Comparison of ENCODE assay signal across 13 cellular contexts in the genomic region with DNA sequence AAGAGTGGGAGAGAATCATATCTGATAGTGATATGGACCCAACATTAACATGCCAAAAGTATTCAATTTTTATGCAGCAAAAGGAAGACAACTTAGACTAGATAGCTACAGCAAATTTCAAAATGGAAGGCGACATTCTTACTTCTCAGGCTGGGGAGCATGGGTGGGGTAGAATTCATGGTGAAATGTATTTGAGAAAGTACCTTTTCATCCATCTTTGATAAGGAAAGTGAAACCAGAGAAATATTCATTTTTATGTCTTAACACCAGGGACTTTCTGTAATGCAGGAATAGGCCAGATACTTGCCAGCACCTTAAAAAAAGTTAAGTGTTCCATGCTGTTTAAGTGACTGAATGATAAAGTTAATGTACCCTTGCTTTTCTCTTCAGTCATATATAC. TPM values are rescaled to one million over a fixed set of nuclear protein-coding genes. Genes with fewer than 3 reads are reported as not detected.
DNase-seq lines count a peak whose midpoint lies in the region; ATAC-seq, FAIRE-seq and TF ChIP-seq lines count a peak whose summit lies in the region.
"Had no signal": no experiment of that assay in that cellular context is flagged by ENCODE, and none has a peak within 500 bp of the region (broad histone marks: within the 10 kb centered on the region; RNA-seq: fewer than 3 reads in every experiment).

No MANE protein-coding gene starts in this region.

- FAIRE-seq in small intestine (lab: Jason Lieb, UNC) = no peak

- H3K27me3 Mint-ChIP-seq in activated CD4-positive, alpha-beta T cell treated with anti-CD3 and anti-CD28 coated beads, Interleukin-2, amount 10 ng/mL, durations not matched to agents 24 days and 14 days = no peaks in the 10 kb centered on the region
- no peaks in the 10 kb centered on the region for H3K27me3 Mint-ChIP-seq in activated naive CD8-positive, alpha-beta T cell treated with anti-CD3 and anti-CD28 coated beads, Interleukin-2, amount 50 U/mL, for 24 hours
- H3K27me3 Mint-ChIP-seq in nephron (ENCODE audit: low read depth) = no peaks in the 10 kb centered on the region

- H3K9me3 ChIP-seq in tibial artery (no peaks in the 10 kb centered on the region), small intestine (ENCODE audit: control insufficient read depth, low read depth) (no peaks in the 10 kb centered on the region)
- H3K9me3 ChIP-seq: gastrocnemius medialis had no signal

- peak overlapping the region; percentile 82 for H3K4me3 Mint-ChIP-seq in activated CD4-positive, alpha-beta T cell treated with anti-CD3 and anti-CD28 coated beads, Interleukin-2, amount 10 ng/mL, durations not matched to agents 24 days and 14 days
- H3K4me3 Mint-ChIP-seq in activated naive CD8-positive, alpha-beta T cell treated with anti-CD3 and anti-CD28 coated beads, Interleukin-2, amount 50 U/mL, for 24 hours = peak overlapping the region; percentile 72
- H3K4me3 Mint-ChIP-seq in nephron = no peak overlapping the region

- intact Hi-C loops in activated CD4-positive, alpha-beta T cell treated with anti-CD3 and anti-CD28 coated beads, Interleukin-2, amount 10 ng/mL, durations not matched to agents 24 days and 14 days (cut with micrococcal nuclease) = loop anchor here (5.0 kb wide), 3 partner anchors 255 to 795 kb away; partner anchors contain the start of gene EEA1
- intact Hi-C loops in tibial artery (cut with DNase I; ENCODE audit: low total_unique reads) = no loop called here

- 77 to 88% (median 78%) methylated on average over 1 of the region's 1 CpG for WGBS in small intestine, 3 donors

- H3K27ac Mint-ChIP-seq in activated CD4-positive, alpha-beta T cell treated with anti-CD3 and anti-CD28 coated beads, Interleukin-2, amount 10 ng/mL, durations not matched to agents 24 days and 14 days = peak overlapping the region; percentile 94
- H3K27ac Mint-ChIP-seq in activated naive CD8-positive, alpha-beta T cell treated with anti-CD3 and anti-CD28 coated beads, Interleukin-2, amount 50 U/mL, for 24 hours = peak overlapping the region; percentile 90
- H3K27ac Mint-ChIP-seq in nephron = peak overlapping the region in 2 of 3 experiments; percentile 7 to 19

- H3K4me3 ChIP-seq in HL-60 (replicated peaks; ENCODE audit: insufficient read depth, low read length) (no peak overlapping the region), tibial artery (no peak overlapping the region), small intestine (ENCODE audit: low read depth in 1 of 2, low read length in 2 of 2) (no peak overlapping the region)
- H3K4me3 ChIP-seq: dorsolateral prefrontal cortex, gastrocnemius medialis had no signal

- H3K36me3 ChIP-seq in tibial artery = no peaks in the 10 kb centered on the region
- peaks cover 0 to 5% of the 10 kb centered on the region in 2 donors for H3K36me3 ChIP-seq in small intestine (ENCODE audit: control insufficient read depth in 2 of 2, insufficient read depth in 2 of 2, low read length in 2 of 2)
- H3K36me3 ChIP-seq: gastrocnemius medialis had no signal

- ATAC-seq in activated naive CD8-positive, alpha-beta T cell treated with anti-CD3 and anti-CD28 coated beads, Interleukin-2, amount 50 U/mL, for 24 hours = no peak
- ATAC-seq: gastrocnemius medialis had no signal

- H3K4me1 ChIP-seq in tibial artery (peaks cover 0 to 76% (median 37%) of the 10 kb centered on the region in 4 donors), small intestine (ENCODE audit: control insufficient read depth in 2 of 2, insufficient read depth in 1 of 2, low read depth in 1 of 2, low read length in 1 of 2) (peaks cover 11 to 24% of the 10 kb centered on the region in 2 donors)

- no peak for TF ChIP-seq CTCF in HL-60 (IDR thresholded peaks at IDR 0.05; ENCODE audit: insufficient read depth, low read length)
- TF ChIP-seq CTCF in nephron (IDR thresholded peaks at IDR 0.05; ENCODE audit: unreplicated experiment in 3 of 3) = no peak
- no peak for TF ChIP-seq CTCF in tibial artery (IDR thresholded peaks at IDR 0.05)

- peak; percentile 81 for DNase-seq in activated CD4-positive, alpha-beta T cell treated with anti-CD3 and anti-CD28 coated beads, Interleukin-2, amount 10 ng/mL, durations not matched to agents 24 days and 14 days
- DNase-seq in activated CD4-positive, alpha-beta T cell treated with anti-CD3 and anti-CD28 coated beads, Interleukin-2, amount 50 U/mL, for 48 hours = no peak
- DNase-seq in HL-60 (ENCODE audit: low read depth in 1 of 2, low spot score in 1 of 2) (no peak), tibial artery (no peak), small intestine (no peak), substantia nigra (lab: John Stamatoyannopoulos, UW) (no peak)
- no peak for DNase-seq in activated naive CD8-positive, alpha-beta T cell treated with anti-CD3 and anti-CD28 coated beads, Interleukin-2, amount 50 U/mL, for 24 hours
- DNase-seq: dorsolateral prefrontal cortex, gastrocnemius medialis, NCI-H2227 treated with DMSO at 0.1 percent for 48 hours, posterior cingulate gyrus, WERI-Rb-1 had no signal

- no peaks in the 10 kb centered on the region for H3K9me3 Mint-ChIP-seq in activated CD4-positive, alpha-beta T cell treated with anti-CD3 and anti-CD28 coated beads, Interleukin-2, amount 10 ng/mL, durations not matched to agents 24 days and 14 days
- peaks cover 3% of the 10 kb centered on the region for H3K9me3 Mint-ChIP-seq in activated naive CD8-positive, alpha-beta T cell treated with anti-CD3 and anti-CD28 coated beads, Interleukin-2, amount 50 U/mL, for 24 hours
- H3K9me3 Mint-ChIP-seq in nephron = no peaks in the 10 kb centered on the region

- H3K27me3 ChIP-seq in HL-60 (ENCODE audit: insufficient read depth, poor library complexity, severe bottlenecking) = no peaks in the 10 kb centered on the region
- H3K27me3 ChIP-seq in tibial artery = no peaks in the 10 kb centered on the region
- no peaks in the 10 kb centered on the region for H3K27me3 ChIP-seq in small intestine (ENCODE audit: control insufficient read depth in 2 of 2, insufficient read depth in 2 of 2, low read length in 2 of 2)
- H3K27me3 ChIP-seq: dorsolateral prefrontal cortex, gastrocnemius medialis had no signal

- peaks cover 75% of the 10 kb centered on the region for H3K4me1 Mint-ChIP-seq in activated CD4-positive, alpha-beta T cell treated with anti-CD3 and anti-CD28 coated beads, Interleukin-2, amount 10 ng/mL, durations not matched to agents 24 days and 14 days
- H3K4me1 Mint-ChIP-seq in activated naive CD8-positive, alpha-beta T cell treated with anti-CD3 and anti-CD28 coated beads, Interleukin-2, amount 50 U/mL, for 24 hours = peaks cover 92% of the 10 kb centered on the region
- H3K4me1 Mint-ChIP-seq in nephron = peaks cover 55% of the 10 kb centered on the region

- H3K36me3 Mint-ChIP-seq in activated CD4-positive, alpha-beta T cell treated with anti-CD3 and anti-CD28 coated beads, Interleukin-2, amount 10 ng/mL, durations not matched to agents 24 days and 14 days (ENCODE audit: low read depth) = peaks cover 44% of the 10 kb centered on the region
- H3K36me3 Mint-ChIP-seq in activated naive CD8-positive, alpha-beta T cell treated with anti-CD3 and anti-CD28 coated beads, Interleukin-2, amount 50 U/mL, for 24 hours (ENCODE audit: low read depth) = peaks cover 44% of the 10 kb centered on the region
- peaks cover 28% of the 10 kb centered on the region for H3K36me3 Mint-ChIP-seq in nephron (ENCODE audit: low read depth)

- H3K27ac ChIP-seq in HL-60 (replicated peaks) = 0 out of 2 replicates have a peak overlapping the region, but pooled peaks have one; percentile 2
- H3K27ac ChIP-seq in tibial artery = peak overlapping the region in 1 of 2 donors; percentile 60
- H3K27ac ChIP-seq in small intestine (ENCODE audit: low read depth in 1 of 2, low read length in 1 of 2) = no peak overlapping the region
- H3K27ac ChIP-seq in substantia nigra (ENCODE audit: low read depth, low read length, poor library complexity, severe bottlenecking) = no peak overlapping the region
- H3K27ac ChIP-seq: gastrocnemius medialis, WERI-Rb-1 had no signal

RNA-seq across cellular contexts. Expression of gene BTG1, which starts 13.4 kb away (rescaled TPM):
- 84.2 and 90.8 TPM in 2 replicates for total RNA-seq in activated CD4-positive, alpha-beta T cell treated with anti-CD3 and anti-CD28 coated beads, Interleukin-2, amount 10 ng/mL, durations not matched to agents 24 days and 14 days
- 10 to 100 TPM; 38.8 to 61.1 (median 51.1) TPM for polyA plus RNA-seq in small intestine

Comparison
In these comparisons a context has a peak if more than half of its experiments do, and no peak if none do; other contexts are left out.
1. H3K27ac Mint-ChIP-seq: peak in every context shown above with its lines; median percentile 94 in activated CD4-positive, alpha-beta T cell treated with anti-CD3 and anti-CD28 coated beads, Interleukin-2, amount 10 ng/mL, durations not matched to agents 24 days and 14 days; 90 in activated naive CD8-positive, alpha-beta T cell treated with anti-CD3 and anti-CD28 coated beads, Interleukin-2, amount 50 U/mL, for 24 hours; 13 in nephron.
2. H3K4me3 Mint-ChIP-seq: peak in activated CD4-positive, alpha-beta T cell treated with anti-CD3 and anti-CD28 coated beads, Interleukin-2, amount 10 ng/mL, durations not matched to agents 24 days and 14 days (single experiment) and activated naive CD8-positive, alpha-beta T cell treated with anti-CD3 and anti-CD28 coated beads, Interleukin-2, amount 50 U/mL, for 24 hours (single experiment); none in nephron (0 of 3).